In the genomic region with DNA sequence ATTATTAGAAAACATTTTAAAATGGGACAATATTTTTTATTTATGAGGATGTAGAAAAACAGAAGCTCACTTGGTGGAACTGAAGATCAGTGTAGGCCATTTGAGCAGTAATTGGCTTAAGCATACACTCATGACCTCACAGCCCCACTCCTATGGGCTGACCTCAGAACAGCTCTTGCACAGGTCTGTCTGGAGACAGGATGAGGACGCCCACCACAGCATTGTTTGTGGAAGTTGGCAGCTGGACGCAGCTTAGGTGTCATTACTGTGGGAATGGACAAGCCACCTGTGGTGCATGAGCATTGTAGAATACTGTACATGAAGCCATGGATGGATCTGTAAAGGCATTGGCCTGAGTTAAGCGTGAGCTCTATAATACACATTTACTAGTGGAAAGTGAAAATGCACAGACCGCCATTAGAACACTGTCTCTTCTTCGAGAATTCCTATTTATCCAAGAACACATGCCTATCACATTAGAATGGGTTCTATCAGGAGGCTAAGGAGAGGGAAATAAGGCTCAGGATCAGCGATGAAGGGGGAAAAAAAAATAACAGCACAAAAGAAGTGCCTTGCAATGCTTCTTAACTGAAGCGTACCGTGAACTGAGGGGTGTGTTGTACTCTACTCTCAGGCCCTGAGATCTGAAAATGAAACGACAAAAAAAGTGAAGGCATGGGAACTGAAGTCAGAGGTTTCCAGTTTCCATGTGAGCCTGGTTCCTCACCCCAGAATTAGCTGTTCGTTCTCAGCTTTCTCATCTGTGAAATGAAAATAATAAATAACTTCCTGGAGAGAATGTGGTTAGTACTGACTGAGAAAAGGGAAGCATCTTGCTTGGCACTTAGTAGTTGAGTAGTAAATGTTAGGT, we compare ENCODE assay signal across 15 cellular contexts. TPM values are rescaled to one million over a fixed set of nuclear protein-coding genes. Genes with fewer than 3 reads are reported as not detected.
A peak's percentile ranks its signal among the peaks of the same experiment; 100 is the strongest.
DNase-seq lines count a peak whose midpoint lies in the region; ATAC-seq and TF ChIP-seq lines count a peak whose summit lies in the region.
"Had no signal": no experiment of that assay in that cellular context is flagged by ENCODE, and none has a peak within 500 bp of the region (broad histone marks: within the 10 kb centered on the region; RNA-seq: fewer than 3 reads in every experiment).

No MANE protein-coding gene starts in this region.

- no peak overlapping the region for H3K4me3 ChIP-seq in right atrium auricular region
- H3K4me3 ChIP-seq: spleen had no signal

- no peaks in the 10 kb centered on the region for H3K27me3 ChIP-seq in right atrium auricular region

- intact Hi-C loops in activated CD8-positive, alpha-beta T cell treated with anti-CD3 and anti-CD28 coated beads for 36 hours (cut with micrococcal nuclease) = no loop called here
- intact Hi-C loops in posterior vena cava (cut with DNase I) = no loop called here

- no peak overlapping the region for H3K4me3 Mint-ChIP-seq in activated CD8-positive, alpha-beta T cell treated with anti-CD3 and anti-CD28 coated beads for 36 hours
- H3K4me3 Mint-ChIP-seq: brain had no signal

- H3K27ac Mint-ChIP-seq in activated CD8-positive, alpha-beta T cell treated with anti-CD3 and anti-CD28 coated beads for 36 hours = no peak overlapping the region
- H3K27ac Mint-ChIP-seq: brain had no signal

- peak; percentile 43 for DNase-seq in NCI-H146 treated with DMSO at 0.1 percent for 48 hours (lab: John Stamatoyannopoulos, UW; ENCODE audit: unreplicated experiment)
- no peak for DNase-seq in right atrium auricular region (ENCODE audit: low spot score)
- DNase-seq in activated CD4-positive, alpha-beta T cell treated with anti-CD3 and anti-CD28 coated beads, Interleukin-2, amount 50 U/mL, for 4 hours = no peak
- DNase-seq in activated CD8-positive, alpha-beta T cell treated with anti-CD3 and anti-CD28 coated beads for 36 hours = no peak
- no peak for DNase-seq in posterior vena cava (ENCODE audit: low spot score)
- DNase-seq: activated T-cell treated with anti-CD3 and anti-CD28 coated beads, Interleukin-2, amount 50 U/mL, for 48 hours; Caco-2; NCI-H2081 treated with DMSO at 0.1 percent for 48 hours; spleen had no signal

- no peaks in the 10 kb centered on the region for H3K36me3 Mint-ChIP-seq in activated CD8-positive, alpha-beta T cell treated with anti-CD3 and anti-CD28 coated beads for 36 hours (ENCODE audit: low read depth)
- H3K36me3 Mint-ChIP-seq: brain had no signal

- H3K4me1 Mint-ChIP-seq in activated CD8-positive, alpha-beta T cell treated with anti-CD3 and anti-CD28 coated beads for 36 hours (ENCODE audit: low read depth) = no peaks in the 10 kb centered on the region

- POLR2A ChIA-PET in activated CD8-positive, alpha-beta T cell treated with anti-CD3 and anti-CD28 coated beads for 36 hours (lab: Charles Lee) = no interaction called here

- H3K36me3 ChIP-seq in right atrium auricular region = no peaks in the 10 kb centered on the region
- H3K36me3 ChIP-seq: spleen had no signal

- TF ChIP-seq CTCF in right atrium auricular region (IDR thresholded peaks at IDR 0.05) = no peak
- TF ChIP-seq CTCF in activated CD8-positive, alpha-beta T cell treated with anti-CD3 and anti-CD28 coated beads for 36 hours (IDR thresholded peaks at IDR 0.05) = no peak

- ATAC-seq in GM18519 (IDR thresholded peaks at IDR 0.05; ENCODE audit: low FRiP score, unreplicated experiment) (peak; percentile 57), GM21381 (IDR thresholded peaks at IDR 0.05; ENCODE audit: unreplicated experiment) (peak; percentile 90), HG03060 (IDR thresholded peaks at IDR 0.05; ENCODE audit: low read depth, unreplicated experiment) (peak; percentile 70)
- ATAC-seq in activated CD8-positive, alpha-beta T cell treated with anti-CD3 and anti-CD28 coated beads for 36 hours = no peak

- no peak overlapping the region for H3K27ac ChIP-seq in right atrium auricular region
- H3K27ac ChIP-seq: epithelial cell of prostate, spleen had no signal

- peaks cover under 1% of the 10 kb centered on the region for H3K27me3 Mint-ChIP-seq in activated CD8-positive, alpha-beta T cell treated with anti-CD3 and anti-CD28 coated beads for 36 hours
- H3K27me3 Mint-ChIP-seq: brain had no signal

- CTCF ChIA-PET in activated CD8-positive, alpha-beta T cell treated with anti-CD3 and anti-CD28 coated beads for 36 hours (lab: Charles Lee) = interaction anchor here (0.9 kb wide), 1 partner anchor 1526 kb away, joined by 3 read pairs; no protein-coding TSS in a partner anchor

- H3K9me3 Mint-ChIP-seq in activated CD8-positive, alpha-beta T cell treated with anti-CD3 and anti-CD28 coated beads for 36 hours = no peaks in the 10 kb centered on the region
- H3K9me3 Mint-ChIP-seq: brain had no signal

- no peaks in the 10 kb centered on the region for H3K9me3 ChIP-seq in right atrium auricular region
- H3K9me3 ChIP-seq: Caco-2, spleen had no signal

- H3K4me1 ChIP-seq in right atrium auricular region = no peaks in the 10 kb centered on the region
- H3K4me1 ChIP-seq: Caco-2 had no signal

RNA-seq across cellular contexts. Expression of gene KCNA1, which starts 33.6 kb away (rescaled TPM):
- total RNA-seq in right atrium auricular region = not detected
- not detected for total RNA-seq in activated CD8-positive, alpha-beta T cell treated with anti-CD3 and anti-CD28 coated beads for 36 hours
- under 1 TPM in 1 of 2 donors, not detected in 1; 0.05 TPM for total RNA-seq in posterior vena cava
- total RNA-seq: Caco-2, RPMI7951 had no signal
